Comparison of ENCODE assay signal across 33 cellular contexts in genomic region chr1:102952400-102952799, GRCh38.
"Had no signal": no experiment of that assay in that cellular context is flagged by ENCODE, and none has a peak within 500 bp of the region (broad histone marks: within the 10 kb centered on the region; RNA-seq: fewer than 3 reads in every experiment).

No MANE protein-coding gene starts in this region.

- H3K9me3 ChIP-seq: adrenal gland, ascending aorta, body of pancreas, breast epithelium had no signal

- H3K27me3 ChIP-seq: adrenal gland, ascending aorta, body of pancreas, brain microvascular endothelial cell, breast epithelium, cardiac muscle cell had no signal

- H3K27ac ChIP-seq: adrenal gland, ascending aorta, body of pancreas, brain microvascular endothelial cell, breast epithelium, cardiac muscle cell had no signal

- H3K36me3 ChIP-seq: adrenal gland, ascending aorta, brain microvascular endothelial cell, breast epithelium had no signal

- H3K4me3 ChIP-seq: adrenal gland, ascending aorta, body of pancreas, breast epithelium, cardiac muscle cell had no signal

- DNase-seq: activated effector memory CD4-positive, alpha-beta T cell treated with anti-CD3 and anti-CD28 coated beads, Interleukin-2, amount 50 U/mL, for 16 hours; activated effector memory CD4-positive, alpha-beta T cell treated with Interleukin-2 at 50 U/mL for 16 hours; activated gamma-delta T cell; activated gamma-delta T cell treated with Interleukin-2 at 50 U/mL for 16 hours; activated naive CD4-positive, alpha-beta T cell; activated naive CD4-positive, alpha-beta T cell treated with anti-CD3 and anti-CD28 coated beads for 36 hours; activated naive CD4-positive, alpha-beta T cell treated with anti-CD3 and anti-CD28 coated beads, Interleukin-2, amount 10 ng/mL, durations not matched to agents 7 days and 5 days; activated naive CD4-positive, alpha-beta T cell treated with anti-CD3 and anti-CD28 coated beads, Interleukin-2, amount 50 U/mL, for 16 hours; activated naive CD4-positive, alpha-beta T cell treated with Interleukin-2 at 50 U/mL for 16 hours; activated naive CD8-positive, alpha-beta T cell treated with anti-CD3 and anti-CD28 coated beads for 36 hours; activated naive CD8-positive, alpha-beta T cell treated with anti-CD3 and anti-CD28 coated beads, Interleukin-2, amount 10 ng/mL, durations not matched to agents 7 days and 5 days; activated naive CD8-positive, alpha-beta T cell treated with anti-CD3 and anti-CD28 coated beads, Interleukin-2, amount 50 U/mL, for 24 hours; activated T-cell treated with anti-CD3 and anti-CD28 coated beads, Interleukin-2, amount 50 U/mL, for 4 hours; activated T-cell treated with anti-CD3 and anti-CD28 coated beads, Interleukin-2, amount 50 U/mL, for 48 hours; activated T-cell treated with anti-CD3 and anti-CD28 coated beads, Interleukin-2, amount 50 U/mL, for 72 hours; adrenal gland; amniotic stem cell; amygdala; anterior cingulate cortex; aorta; body of pancreas; brain microvascular endothelial cell; caudate nucleus; central memory CD4-positive, alpha-beta T cell; cerebellar nuclear complex had no signal

- FAIRE-seq: astrocyte, bronchial epithelial cell, colon had no signal

- ATAC-seq: activated naive CD4-positive, alpha-beta T cell treated with anti-CD3 and anti-CD28 coated beads, Interleukin-2, amount 50 U/mL, for 72 hours; activated naive CD8-positive, alpha-beta T cell treated with anti-CD3 and anti-CD28 coated beads, Interleukin-2, amount 50 U/mL, for 24 hours; activated T-cell treated with anti-CD3 and anti-CD28 coated beads, Interleukin-2, amount 50 U/mL, for 4 hours; activated T-cell treated with anti-CD3 and anti-CD28 coated beads, Interleukin-2, amount 50 U/mL, for 72 hours; activated T-helper 17 cell treated with anti-CD3 and anti-CD28 coated beads, Interleukin-2, amount 50 U/mL, for 72 hours; body of pancreas had no signal

- H3K4me1 ChIP-seq: adrenal gland, ascending aorta, body of pancreas, breast epithelium had no signal
